In genomic region chr15:96416934-96417759, GRCh38 we compare ENCODE assay signal across 11 cellular contexts.
DNase-seq lines count a peak whose midpoint lies in the region; ATAC-seq, FAIRE-seq and TF ChIP-seq lines count a peak whose summit lies in the region.
"Had no signal": no experiment of that assay in that cellular context is flagged by ENCODE, and none has a peak within 500 bp of the region (broad histone marks: within the 10 kb centered on the region; RNA-seq: fewer than 3 reads in every experiment).

No MANE protein-coding gene starts in this region.

- H3K27me3 Mint-ChIP-seq in stimulated activated naive B cell treated with anti-CD40 and anti-IgM and Interleukin-4, amounts not matched to agents 10 μg/mL and 1 μg/mL and 100 μg/mL, for 72 hours = peaks cover 59 to 88% of the 10 kb centered on the region in 2 donors

- H3K27ac ChIP-seq in HUES6 (ENCODE audit: low read depth, low read length) (no peak overlapping the region), kidney (ENCODE audit: low read depth in 2 of 2, low read length in 2 of 2) (peak overlapping the region in 1 of 2 donors; percentile 4)

- H3K4me1 ChIP-seq in HUES6 (ENCODE audit: control insufficient read depth, insufficient read depth, low read length) = peaks cover 23% of the 10 kb centered on the region
- no peaks in the 10 kb centered on the region for H3K4me1 ChIP-seq in kidney (ENCODE audit: control insufficient read depth in 1 of 2, insufficient read depth in 1 of 2, low read depth in 1 of 2, low read length in 2 of 2)

- no peak for TF ChIP-seq CTCF in bronchial epithelial cell (IDR thresholded peaks at IDR 0.05; ENCODE audit: insufficient read depth, low read length, severe bottlenecking)
- TF ChIP-seq CTCF in kidney (IDR thresholded peaks at IDR 0.05; ENCODE audit: borderline replicate concordance, extremely low read depth, insufficient read depth) = no peak

- no peaks in the 10 kb centered on the region for H3K36me3 Mint-ChIP-seq in stimulated activated naive B cell treated with anti-CD40 and anti-IgM and Interleukin-4, amounts not matched to agents 10 μg/mL and 1 μg/mL and 100 μg/mL, for 72 hours
- H3K36me3 Mint-ChIP-seq: memory B cell had no signal

- peak overlapping the region; percentile 91 for H3K27ac Mint-ChIP-seq in stimulated activated naive B cell treated with anti-CD40 and anti-IgM and Interleukin-4, amounts not matched to agents 10 μg/mL and 1 μg/mL and 100 μg/mL, for 72 hours
- H3K27ac Mint-ChIP-seq: activated naive CD8-positive, alpha-beta T cell treated with anti-CD3 and anti-CD28 coated beads, Interleukin-2, amount 50 U/mL, for 24 hours; memory B cell had no signal

- H3K9me3 ChIP-seq in HUES6 (ENCODE audit: control insufficient read depth, insufficient read depth, low read depth, low read length) = no peaks in the 10 kb centered on the region
- no peaks in the 10 kb centered on the region for H3K9me3 ChIP-seq in kidney (ENCODE audit: control insufficient read depth in 1 of 2, low read length in 2 of 2)

- H3K9ac ChIP-seq in HUES6 (ENCODE audit: low read length) = no peak overlapping the region
- H3K9ac ChIP-seq in kidney (ENCODE audit: low read length in 2 of 2) = peak overlapping the region in 1 of 2 donors; percentile 17

- no peaks in the 10 kb centered on the region for H3K9me3 Mint-ChIP-seq in stimulated activated naive B cell treated with anti-CD40 and anti-IgM and Interleukin-4, amounts not matched to agents 10 μg/mL and 1 μg/mL and 100 μg/mL, for 72 hours
- H3K9me3 Mint-ChIP-seq: memory B cell had no signal

- ATAC-seq in stimulated activated naive B cell treated with anti-CD40 and anti-IgM and Interleukin-4, amounts not matched to agents 10 μg/mL and 1 μg/mL and 100 μg/mL, for 72 hours (replicated peaks) = no peak
- ATAC-seq: activated naive CD8-positive, alpha-beta T cell treated with anti-CD3 and anti-CD28 coated beads, Interleukin-2, amount 50 U/mL, for 24 hours had no signal

- intact Hi-C loops in kidney (cut with DNase I) = no loop called here

- H3K27me3 ChIP-seq in HUES6 (ENCODE audit: control insufficient read depth, insufficient read depth, low read length) = peaks cover 100% of the 10 kb centered on the region
- H3K27me3 ChIP-seq in bronchial epithelial cell (ENCODE audit: control insufficient read depth, insufficient read depth, low read length) = peaks cover 32% of the 10 kb centered on the region

- H3K4me3 ChIP-seq in HUES6 (ENCODE audit: low read depth, low read length) (peak overlapping the region; percentile 52), bronchial epithelial cell (ENCODE audit: low read depth, low read length) (peak overlapping the region; percentile 5), kidney (ENCODE audit: low read length in 2 of 2) (peak overlapping the region; percentile 63 to 67)

- peaks cover 2 to 5% of the 10 kb centered on the region in 2 donors for H3K4me1 Mint-ChIP-seq in stimulated activated naive B cell treated with anti-CD40 and anti-IgM and Interleukin-4, amounts not matched to agents 10 μg/mL and 1 μg/mL and 100 μg/mL, for 72 hours
- H3K4me1 Mint-ChIP-seq: activated naive CD8-positive, alpha-beta T cell treated with anti-CD3 and anti-CD28 coated beads, Interleukin-2, amount 50 U/mL, for 24 hours; memory B cell had no signal

- DNase-seq in bronchial epithelial cell (ENCODE audit: low read depth) (peak; percentile 6), kidney (peak; percentile 81), cortex of kidney (lab: John Stamatoyannopoulos, UW) (no peak), hepatic stellate cell (ENCODE audit: low spot score) (no peak)
- DNase-seq in stimulated activated naive B cell treated with anti-CD40 and anti-IgM and Interleukin-4, amounts not matched to agents 10 μg/mL and 1 μg/mL and 100 μg/mL, for 72 hours = no peak
- no peak for DNase-seq in activated CD4-positive, CD25-positive, alpha-beta regulatory T cell treated with anti-CD3 and anti-CD28 coated beads, Interleukin-2, amount 50 U/mL, for 72 hours
- DNase-seq in stimulated activated CD4-positive, alpha-beta T cell treated with anti-CD3 and anti-CD28 coated beads, Interleukin-1b, Interleukin-23, amount 100 ng/mL, for 48 hours = no peak
- DNase-seq: activated naive CD8-positive, alpha-beta T cell treated with anti-CD3 and anti-CD28 coated beads, Interleukin-2, amount 50 U/mL, for 24 hours; NCI-H1694 treated with DMSO at 0.1 percent for 48 hours had no signal

- peak overlapping the region in 1 of 2 donors; percentile 51 for H3K4me3 Mint-ChIP-seq in stimulated activated naive B cell treated with anti-CD40 and anti-IgM and Interleukin-4, amounts not matched to agents 10 μg/mL and 1 μg/mL and 100 μg/mL, for 72 hours
- H3K4me3 Mint-ChIP-seq: activated naive CD8-positive, alpha-beta T cell treated with anti-CD3 and anti-CD28 coated beads, Interleukin-2, amount 50 U/mL, for 24 hours; memory B cell had no signal

- H3K36me3 ChIP-seq in HUES6 (ENCODE audit: control insufficient read depth, insufficient read depth, low read length) = no peaks in the 10 kb centered on the region
- no peaks in the 10 kb centered on the region for H3K36me3 ChIP-seq in bronchial epithelial cell (ENCODE audit: control insufficient read depth, insufficient read depth, low read length)
- no peaks in the 10 kb centered on the region for H3K36me3 ChIP-seq in kidney (ENCODE audit: control insufficient read depth in 1 of 2, insufficient read depth in 2 of 2, low read length in 2 of 2)

- peak; percentile 43 for FAIRE-seq in bronchial epithelial cell (lab: Jason Lieb, UNC)
- no peak for FAIRE-seq in kidney (lab: Jason Lieb, UNC)

Comparison
In these comparisons a context has a peak if more than half of its experiments do, and no peak if none do; other contexts are left out.
1. H3K4me3 ChIP-seq: peak in every context shown above with its lines; median percentile 65 in kidney; 52 in HUES6; 5 in bronchial epithelial cell.
2. DNase-seq: peak in bronchial epithelial cell (single experiment) and kidney (single experiment); none in stimulated activated naive B cell treated with anti-CD40 and anti-IgM and Interleukin-4, amounts not matched to agents 10 μg/mL and 1 μg/mL and 100 μg/mL, for 72 hours (single experiment), activated CD4-positive, CD25-positive, alpha-beta regulatory T cell treated with anti-CD3 and anti-CD28 coated beads, Interleukin-2, amount 50 U/mL, for 72 hours (single experiment), cortex of kidney (single experiment), hepatic stellate cell (single experiment) and stimulated activated CD4-positive, alpha-beta T cell treated with anti-CD3 and anti-CD28 coated beads, Interleukin-1b, Interleukin-23, amount 100 ng/mL, for 48 hours (single experiment).